Comparison of ENCODE assay signal across 1 cellular context in genomic region chr17:7837375-7838290, GRCh38.
TF ChIP-seq lines count a peak whose summit lies in the region.

No MANE protein-coding gene starts in this region.

TF ChIP-seq in A549, 52 proteins besides CTCF, POLR2A, EP300 and RAD21 (continued from another document):
- no peak for TF ChIP-seq PBX3 (IDR thresholded peaks at IDR 0.05)
- TF ChIP-seq ZC3H11A (IDR thresholded peaks at IDR 0.05), result no peak
- no peak for TF ChIP-seq HMGXB4 (CRISPR knock-in tag; IDR thresholded peaks at IDR 0.05; ENCODE audit: borderline replicate concordance)
- TF ChIP-seq GATA3 (IDR thresholded peaks at IDR 0.05; ENCODE audit: borderline replicate concordance), result no peak
- no peak for TF ChIP-seq JUNB (IDR thresholded peaks at IDR 0.05)
- TF ChIP-seq ZSCAN20 (CRISPR knock-in tag; IDR thresholded peaks at IDR 0.05), result no peak
- TF ChIP-seq HDAC2 (IDR thresholded peaks at IDR 0.05), result no peak
- TF ChIP-seq PHF8 (IDR thresholded peaks at IDR 0.05; ENCODE audit: borderline replicate concordance, low read depth), result no peak
- TF ChIP-seq BHLHE40 (IDR thresholded peaks at IDR 0.05; ENCODE audit: low read depth, low read length), result no peak
- TF ChIP-seq RFX5 (IDR thresholded peaks at IDR 0.05), result no peak
- no peak for TF ChIP-seq CBX2 (IDR thresholded peaks at IDR 0.05; ENCODE audit: borderline replicate concordance, low read depth)
- TF ChIP-seq HES2 (IDR thresholded peaks at IDR 0.05), result no peak
